In the genomic region with DNA sequence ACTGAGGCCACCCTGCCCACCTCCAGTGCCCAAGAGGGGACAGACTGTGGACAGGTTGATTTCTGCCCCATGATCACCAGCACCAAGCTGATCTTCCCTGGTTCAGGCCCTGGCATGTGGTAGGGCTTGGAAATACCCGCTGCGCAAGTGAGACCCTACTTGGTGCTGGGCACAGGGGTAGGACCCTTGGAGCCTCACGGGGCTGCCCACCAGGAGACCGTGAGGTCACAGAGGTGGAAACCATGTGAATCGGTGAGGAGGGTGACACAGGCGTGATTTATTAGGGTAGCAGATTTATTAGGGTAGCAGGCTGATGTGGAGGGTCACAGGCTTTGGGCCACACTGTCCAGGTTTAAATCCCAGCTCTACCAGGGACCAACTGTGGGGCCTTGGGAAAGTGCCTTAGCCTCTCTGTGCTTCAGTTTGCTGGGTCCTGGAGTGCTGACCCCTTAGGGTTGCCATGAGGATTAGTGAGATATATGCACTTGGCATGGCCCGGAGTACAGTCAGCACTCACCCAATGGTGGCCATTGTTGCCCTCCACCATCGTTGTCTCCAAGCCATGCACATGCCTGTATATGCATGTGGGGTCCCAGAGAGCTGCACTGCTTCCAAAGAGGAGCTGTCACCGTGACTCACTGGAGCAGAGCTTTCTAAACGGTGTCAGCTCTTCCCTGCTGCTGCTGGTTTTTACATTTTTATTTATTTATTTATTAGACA, we compare ENCODE assay signal across 25 cellular contexts. TPM values are rescaled to one million over a fixed set of nuclear protein-coding genes. Genes with fewer than 3 reads are reported as not detected.
DNase-seq lines count a peak whose midpoint lies in the region; ATAC-seq lines count a peak whose summit lies in the region.
"Had no signal": no experiment of that assay in that cellular context is flagged by ENCODE, and none has a peak within 500 bp of the region (broad histone marks: within the 10 kb centered on the region; RNA-seq: fewer than 3 reads in every experiment).

No MANE protein-coding gene starts in this region.

- no peak for ATAC-seq in GM18867 (IDR thresholded peaks at IDR 0.05; ENCODE audit: unreplicated experiment)
- ATAC-seq: activated naive CD8-positive, alpha-beta T cell treated with anti-CD3 and anti-CD28 coated beads, Interleukin-2, amount 50 U/mL, for 24 hours; HCT116; K562; naive thymus-derived CD4-positive, alpha-beta T cell; stimulated activated memory B cell treated with anti-CD40 and anti-IgM and Interleukin-4, amounts not matched to agents 10 μg/mL and 1 μg/mL and 100 μg/mL, for 72 hours had no signal

- no peaks in the 10 kb centered on the region for H3K79me1 ChIP-seq in neuronal stem cell (ENCODE audit: low read depth, low read length)

- no peak overlapping the region for H2BK15ac ChIP-seq in neuronal stem cell (ENCODE audit: low read length)

- H4K8ac ChIP-seq in neuronal stem cell (ENCODE audit: low read depth, low read length), result no peak overlapping the region

- peak; percentile 46 for DNase-seq in GM23248
- peak; percentile 1 for DNase-seq in astrocyte of the hippocampus (ENCODE audit: low read depth, low spot score)
- no peak for DNase-seq in neuronal stem cell (ENCODE audit: low spot score)
- DNase-seq in NCI-H187 treated with DMSO at 0.1 percent for 48 hours (lab: John Stamatoyannopoulos, UW), result no peak
- DNase-seq in UCSD-AML1 (lab: John Stamatoyannopoulos, UW; ENCODE audit: unreplicated experiment), result no peak
- DNase-seq in DMS153 (lab: John Stamatoyannopoulos, UW), result no peak
- DNase-seq: activated CD4-positive, alpha-beta memory T cell treated with anti-CD3 and anti-CD28 coated beads for 36 hours; activated CD4-positive, CD25-positive, alpha-beta regulatory T cell; activated gamma-delta T cell; activated naive CD8-positive, alpha-beta T cell treated with anti-CD3 and anti-CD28 coated beads, Interleukin-2, amount 50 U/mL, for 24 hours; naive thymus-derived CD4-positive, alpha-beta T cell; NCI-H1694; NCI-H2171 treated with DMSO at 0.1 percent for 48 hours; NCI-H748 treated with DMSO at 0.1 percent for 48 hours; Right ventricle myocardium superior; stimulated activated CD4-positive, alpha-beta T cell treated with anti-CD3 and anti-CD28 coated beads, Interleukin-2, amount 100 ng/mL, for 24 hours; T1000 had no signal

- WGBS in GM23248 (ENCODE audit: low coverage in 1 of 2, low lambda C conversion rate in 2 of 2, missing lambda C conversion rate in 2 of 2), 2 experiments, result 87% methylated on average over 10 of the region's 10 CpGs
- WGBS in neuronal stem cell (ENCODE audit: extremely low coverage in 2 of 2, insufficient read length in 2 of 2, insufficient replicate concordance in 1 of 2), 2 donors, result no CpG with 5 or more reads among the region's 10 CpGs
- WGBS in thymus, result 97% methylated on average over 10 of the region's 10 CpGs

- H3K36me3 ChIP-seq in GM23248 (ENCODE audit: low read depth) (no peaks in the 10 kb centered on the region), neuronal stem cell (replicated peaks in 1 of 2; ENCODE audit: control insufficient read depth in 2 of 2, insufficient read depth in 2 of 2, low read length in 2 of 2) (no peaks in the 10 kb centered on the region), thymus (ENCODE audit: control insufficient read depth, insufficient read depth) (no peaks in the 10 kb centered on the region)
- H3K36me3 ChIP-seq: colonic mucosa, sigmoid colon had no signal

- H4K91ac ChIP-seq in neuronal stem cell (ENCODE audit: low read depth, low read length, poor library complexity), result no peak overlapping the region

- in situ Hi-C loops in GM23248 (cut with MboI), result no loop called here

- H3K79me2 ChIP-seq in GM23248 (ENCODE audit: insufficient read depth), result peaks cover 8% of the 10 kb centered on the region; the same call in 1 of the 2 replicates
- H3K79me2 ChIP-seq: parathyroid adenoma had no signal

- H2BK120ac ChIP-seq in neuronal stem cell (ENCODE audit: low read depth, low read length), result no peak overlapping the region

- H2AFZ ChIP-seq in GM23248 (no peak overlapping the region), neuronal stem cell (ENCODE audit: low read length) (no peak overlapping the region)

- no peak overlapping the region for H3K4me3 ChIP-seq in GM23248
- H3K4me3 ChIP-seq in neuronal stem cell (ENCODE audit: low read length in 2 of 2), result peak overlapping the region in 1 of 2 donors; percentile 32
- H3K4me3 ChIP-seq in thymus (ENCODE audit: low read length), result no peak overlapping the region
- H3K4me3 ChIP-seq: colonic mucosa, K562, sigmoid colon had no signal

- H2BK5ac ChIP-seq in neuronal stem cell (ENCODE audit: low read length), result no peak overlapping the region

- peaks cover 44% of the 10 kb centered on the region for H3K4me1 ChIP-seq in GM23248 (ENCODE audit: insufficient read depth)
- H3K4me1 ChIP-seq in neuronal stem cell (ENCODE audit: control insufficient read depth in 2 of 2, insufficient read depth in 1 of 2, low read depth in 1 of 2, low read length in 2 of 2), result peaks cover 12 to 20% of the 10 kb centered on the region in 2 donors
- peaks cover 77% of the 10 kb centered on the region for H3K4me1 ChIP-seq in thymus (ENCODE audit: control insufficient read depth, insufficient read depth, low read length)

- no peak overlapping the region for H3K4ac ChIP-seq in neuronal stem cell (ENCODE audit: low read length)

- H3K9me2 ChIP-seq in GM23248 (ENCODE audit: insufficient read depth), result no peaks in the 10 kb centered on the region

- peak overlapping the region; percentile 12 for H3K18ac ChIP-seq in neuronal stem cell (ENCODE audit: low read length)

- 0 out of 2 replicates have a peak overlapping the region, but pooled peaks have one; percentile 9 for H3K9ac ChIP-seq in GM23248
- no peak overlapping the region for H3K9ac ChIP-seq in neuronal stem cell (ENCODE audit: low read depth, low read length, poor library complexity)
- H3K9ac ChIP-seq: parathyroid adenoma had no signal

- H2AK5ac ChIP-seq in neuronal stem cell (ENCODE audit: low read depth, low read length), result peak overlapping the region; percentile 59

- no peak overlapping the region for H3K14ac ChIP-seq in neuronal stem cell (ENCODE audit: low read length)

- no peak overlapping the region for H2BK12ac ChIP-seq in neuronal stem cell (ENCODE audit: low read length)

- H4K20me1 ChIP-seq in GM23248 (ENCODE audit: insufficient read depth), result no peaks in the 10 kb centered on the region

- no peak overlapping the region for H3K27ac ChIP-seq in GM23248
- no peak overlapping the region for H3K27ac ChIP-seq in neuronal stem cell (replicated peaks; ENCODE audit: low read length)
- peak overlapping the region; percentile 12 for H3K27ac ChIP-seq in thymus (ENCODE audit: low read depth)
- H3K27ac ChIP-seq: colonic mucosa, parathyroid adenoma had no signal

- H3K9me3 ChIP-seq in GM23248 (ENCODE audit: low read depth) (no peaks in the 10 kb centered on the region), neuronal stem cell (replicated peaks in 1 of 2; ENCODE audit: control insufficient read depth in 2 of 2, insufficient read depth in 1 of 2, low read depth in 1 of 2, low read length in 2 of 2) (no peaks in the 10 kb centered on the region), thymus (ENCODE audit: control insufficient read depth) (no peaks in the 10 kb centered on the region)
- H3K9me3 ChIP-seq: colonic mucosa, sigmoid colon had no signal

- no peak overlapping the region for H3K4me2 ChIP-seq in GM23248 (ENCODE audit: unreplicated experiment)
- H3K4me2 ChIP-seq in neuronal stem cell (ENCODE audit: insufficient read depth, low read length, poor library complexity, severe bottlenecking), result no peak overlapping the region

- no peak overlapping the region for H3K23ac ChIP-seq in neuronal stem cell (ENCODE audit: low read depth, low read length, poor library complexity)

- H3K27me3 ChIP-seq in GM23248 (replicated peaks; ENCODE audit: insufficient read depth), result no peaks in the 10 kb centered on the region
- no peaks in the 10 kb centered on the region for H3K27me3 ChIP-seq in neuronal stem cell (ENCODE audit: control insufficient read depth in 3 of 3, insufficient read depth in 3 of 3, low read depth in 1 of 3, low read length in 3 of 3)
- H3K27me3 ChIP-seq in thymus (ENCODE audit: control insufficient read depth, insufficient read depth), result no peaks in the 10 kb centered on the region
- H3K27me3 ChIP-seq: colonic mucosa, sigmoid colon had no signal

- peaks cover 29% of the 10 kb centered on the region for H3F3A ChIP-seq in GM23248 (ENCODE audit: insufficient read depth)

RNA-seq across cellular contexts. Expression of gene DUSP1, which starts 20.9 kb away (rescaled TPM):
- 443 and 459 TPM in 2 replicates for total RNA-seq in GM23248 (2014; rRNA removed; shearing (Covaris generic))
- polyA plus RNA-seq in GM23248 (2016; fragmentation: Nextera tagmentation; extraction: Ambion mirVana) (264 and 269 TPM in 2 replicates), thymus (272 TPM)
- polyA plus RNA-seq in neuronal stem cell (2013, experiment 1 of 2), result 10.2 TPM
- 10.0 TPM for polyA plus RNA-seq in neuronal stem cell (2013, experiment 2 of 2)

RNA-seq across cellular contexts. Expression of gene ERGIC1, which starts 42.2 kb away (rescaled TPM):
- total RNA-seq in GM23248 (2014; rRNA removed; shearing (Covaris generic)), result 233 and 235 TPM in 2 replicates
- 66.4 and 75.8 TPM in 2 replicates for polyA plus RNA-seq in GM23248 (2016; fragmentation: Nextera tagmentation; extraction: Ambion mirVana)
- 73.5 TPM for polyA plus RNA-seq in neuronal stem cell (2013, experiment 1 of 2)
- polyA plus RNA-seq in neuronal stem cell (2013, experiment 2 of 2), result 73.3 TPM
- 69.2 TPM for polyA plus RNA-seq in thymus

Comparison
In these comparisons a context has a peak if more than half of its experiments do, and no peak if none do; other contexts are left out.
1. DNase-seq: peak in GM23248 (single experiment) and astrocyte of the hippocampus (single experiment); none in neuronal stem cell (single experiment), NCI-H187 treated with DMSO at 0.1 percent for 48 hours (single experiment), UCSD-AML1 (single experiment) and DMS153 (single experiment).